ENCODE assay signal across 12 cellular contexts in genomic region chr1:25360596-25361581, GRCh38. TPM values are rescaled to one million over a fixed set of nuclear protein-coding genes. Genes with fewer than 3 reads are reported as not detected.
DNase-seq lines count a peak whose midpoint lies in the region; ATAC-seq, FAIRE-seq and TF ChIP-seq lines count a peak whose summit lies in the region.
"Had no signal": no experiment of that assay in that cellular context is flagged by ENCODE, and none has a peak within 500 bp of the region (broad histone marks: within the 10 kb centered on the region; RNA-seq: fewer than 3 reads in every experiment).

No MANE protein-coding gene starts in this region.

- no peaks in the 10 kb centered on the region for H3K27me3 ChIP-seq in SJSA1 (replicated peaks)
- H3K27me3 ChIP-seq in GM23338 (ENCODE audit: insufficient read depth): no peaks in the 10 kb centered on the region
- H3K27me3 ChIP-seq: dorsolateral prefrontal cortex had no signal

- no peaks in the 10 kb centered on the region for H3K4me1 Mint-ChIP-seq in GM23338

- peak; percentile 36 for ATAC-seq in esophagus mucosa
- ATAC-seq in GM23338: no peak
- ATAC-seq: activated CD8-positive, alpha-beta memory T cell treated with anti-CD3 and anti-CD28 coated beads, Interleukin-2, amount 10 ng/mL, durations not matched to agents 7 days and 5 days had no signal

- no peaks in the 10 kb centered on the region for H3K9me3 ChIP-seq in SJSA1 (replicated peaks)

- no peak overlapping the region for H2AFZ ChIP-seq in GM23338

- no peak overlapping the region; the same call in 1 of the 2 replicates for H3K27ac Mint-ChIP-seq in GM23338
- H3K27ac Mint-ChIP-seq: activated CD8-positive, alpha-beta memory T cell treated with anti-CD3 and anti-CD28 coated beads, Interleukin-2, amount 10 ng/mL, durations not matched to agents 7 days and 5 days had no signal

- H3K36me3 Mint-ChIP-seq in GM23338 (ENCODE audit: low read depth): peaks cover 31% of the 10 kb centered on the region

- no peak overlapping the region for H3K4me2 ChIP-seq in GM23338

- no peak overlapping the region for H3K4me3 Mint-ChIP-seq in GM23338
- H3K4me3 Mint-ChIP-seq: activated CD8-positive, alpha-beta memory T cell treated with anti-CD3 and anti-CD28 coated beads, Interleukin-2, amount 10 ng/mL, durations not matched to agents 7 days and 5 days had no signal

- DNase-seq in H54 (ENCODE audit: insufficient read length, low spot score): peak; percentile 32
- DNase-seq in SJSA1 (ENCODE audit: low read depth in 1 of 2, low spot score in 2 of 2): peak; percentile 74 to 77
- DNase-seq in pulmonary artery endothelial cell (ENCODE audit: low read depth, low spot score): peak; percentile 17
- no peak for DNase-seq in GM20000 (ENCODE audit: low spot score)
- no peak for DNase-seq in epidermal melanocyte (ENCODE audit: insufficient read length, low spot score)
- DNase-seq in GM23338 (ENCODE audit: low spot score): no peak
- DNase-seq: activated CD8-positive, alpha-beta memory T cell treated with anti-CD3 and anti-CD28 coated beads, Interleukin-2, amount 10 ng/mL, durations not matched to agents 7 days and 5 days; dorsolateral prefrontal cortex; kidney glomerular epithelial cell; NCI-H1436 treated with DMSO at 0.1 percent for 48 hours; SHP77 had no signal

- TF ChIP-seq CTCF in GM20000 (IDR thresholded peaks at IDR 0.05; ENCODE audit: extremely low read depth, missing control alignments) (no peak), GM23338 (conservative IDR thresholded peaks at IDR 0.05; ENCODE audit: low read depth in 2 of 2) (no peak)

- FAIRE-seq in H54 (lab: Jason Lieb, UNC): peak; percentile 90

- no peaks in the 10 kb centered on the region; the same call in 1 of the 2 replicates for H4K20me1 ChIP-seq in GM23338 (replicated peaks; ENCODE audit: insufficient read depth)

- no peaks in the 10 kb centered on the region for H3K9me2 ChIP-seq in GM23338 (ENCODE audit: insufficient read depth)

- H3K4me1 ChIP-seq in SJSA1 (replicated peaks): peaks cover 31% of the 10 kb centered on the region
- H3K4me1 ChIP-seq in GM23338 (ENCODE audit: insufficient read depth): no peaks in the 10 kb centered on the region

- H3K36me3 ChIP-seq in SJSA1: peaks cover 49% of the 10 kb centered on the region
- peaks cover 5% of the 10 kb centered on the region; the same call in 1 of the 2 replicates for H3K36me3 ChIP-seq in GM23338 (ENCODE audit: insufficient read depth)

- no peaks in the 10 kb centered on the region for H3K79me2 ChIP-seq in GM23338 (replicated peaks; ENCODE audit: insufficient read depth)

- H3K27ac ChIP-seq in SJSA1 (peak overlapping the region; percentile 71), GM23338 (ENCODE audit: low read depth) (no peak overlapping the region)

- no peak overlapping the region for H3K4me3 ChIP-seq in SJSA1
- no peak overlapping the region for H3K4me3 ChIP-seq in GM23338
- H3K4me3 ChIP-seq: dorsolateral prefrontal cortex had no signal

- H3K9me3 Mint-ChIP-seq in GM23338: no peaks in the 10 kb centered on the region; the same call in 2 of the 3 replicates

- TF ChIP-seq POLR2A in H54 (IDR thresholded peaks at IDR 0.05; ENCODE audit: low read depth, low read length): no peak

- H3K27me3 Mint-ChIP-seq in GM23338 (ENCODE audit: insufficient read depth, low read depth, poor library complexity): peaks cover 2% of the 10 kb centered on the region
- H3K27me3 Mint-ChIP-seq: activated CD8-positive, alpha-beta memory T cell treated with anti-CD3 and anti-CD28 coated beads, Interleukin-2, amount 10 ng/mL, durations not matched to agents 7 days and 5 days had no signal

- no peaks in the 10 kb centered on the region for H3F3A ChIP-seq in GM23338 (replicated peaks; ENCODE audit: low read depth)

TF ChIP-seq in GM23338, 12 proteins besides CTCF, POLR2A, EP300 and RAD21 (continues in another document):
- TF ChIP-seq EZH2phosphoT487 (IDR thresholded peaks at IDR 0.05; ENCODE audit: unreplicated experiment) (no peak), POLR2AphosphoS5 (IDR thresholded peaks at IDR 0.05; ENCODE audit: low read depth) (no peak), ETS1 (IDR thresholded peaks at IDR 0.05) (no peak), CREB1 (CRISPR knock-in tag; IDR thresholded peaks at IDR 0.05; ENCODE audit: low read depth) (no peak), REST (IDR thresholded peaks at IDR 0.05; ENCODE audit: unreplicated experiment) (no peak), ZNF114 (CRISPR knock-in tag; IDR thresholded peaks at IDR 0.05) (no peak), NANOG (IDR thresholded peaks at IDR 0.05; ENCODE audit: borderline replicate concordance) (no peak), JUNB (IDR thresholded peaks at IDR 0.05; ENCODE audit: unreplicated experiment) (no peak), ZNF331 (CRISPR knock-in tag; IDR thresholded peaks at IDR 0.05; ENCODE audit: low read depth) (no peak)

RNA-seq across cellular contexts. Expression of gene TMEM50A, which starts 22.8 kb away (rescaled TPM):
- total RNA-seq in SJSA1 (2014; rRNA removed; shearing (Covaris generic)): 87.5 and 102 TPM in 2 replicates
- total RNA-seq in esophagus mucosa: 66.2 TPM
- 140 and 152 TPM in 2 replicates for total RNA-seq in pulmonary artery endothelial cell
- 71.4 and 74.9 TPM in 2 replicates for total RNA-seq in GM23338 (2014; rRNA removed; shearing (Covaris generic))
- 181 and 189 TPM in 2 replicates for polyA plus RNA-seq in GM23338 (2016; fragmentation: Nextera tagmentation; extraction: Ambion mirVana)

RNA-seq across cellular contexts. Expression of gene RHCE, which starts 59.7 kb away (rescaled TPM):
- 0.95 TPM in 1 of 2 replicates, not detected in the other for total RNA-seq in SJSA1 (2014; rRNA removed; shearing (Covaris generic))
- total RNA-seq in esophagus mucosa: 0.76 TPM
- total RNA-seq in pulmonary artery endothelial cell: 0.11 and 0.40 TPM in 2 replicates
- 0.17 TPM in 1 of 2 replicates, not detected in the other for total RNA-seq in GM23338 (2014; rRNA removed; shearing (Covaris generic))
- 0.15 and 0.38 TPM in 2 replicates for polyA plus RNA-seq in GM23338 (2016; fragmentation: Nextera tagmentation; extraction: Ambion mirVana)
- total RNA-seq: activated CD8-positive, alpha-beta memory T cell treated with anti-CD3 and anti-CD28 coated beads, Interleukin-2, amount 10 ng/mL, durations not matched to agents 7 days and 5 days had no signal

Comparison
In these comparisons a context has a peak if more than half of its experiments do, and no peak if none do; other contexts are left out.
1. DNase-seq: peak in H54 (single experiment), SJSA1 (2 of 2) and pulmonary artery endothelial cell (single experiment); none in GM20000 (single experiment), epidermal melanocyte (single experiment) and GM23338 (single experiment).